9 cellular contexts compared by ENCODE assay signal in genomic region chr14:88535149-88535548, GRCh38. TPM values are rescaled to one million over a fixed set of nuclear protein-coding genes. Genes with fewer than 3 reads are reported as not detected.
DNase-seq lines count a peak whose midpoint lies in the region; ATAC-seq and TF ChIP-seq lines count a peak whose summit lies in the region.
"Had no signal": no experiment of that assay in that cellular context is flagged by ENCODE, and none has a peak within 500 bp of the region (broad histone marks: within the 10 kb centered on the region; RNA-seq: fewer than 3 reads in every experiment).

No MANE protein-coding gene starts in this region.

- H3K4me2 ChIP-seq in GM23338 (no peak overlapping the region), MM.1S (ENCODE audit: low read depth, low read length) (no peak overlapping the region)

- intact Hi-C loops in A673 (cut with micrococcal nuclease; ENCODE audit: unreplicated experiment) = no loop called here
- intact Hi-C loops in activated CD4-positive, alpha-beta T cell treated with anti-CD3 and anti-CD28 coated beads for 36 hours (cut with DNase I, micrococcal nuclease) = no loop called here

- no peaks in the 10 kb centered on the region for H3K27me3 ChIP-seq in A673 (replicated peaks; ENCODE audit: insufficient read depth, low read depth, low read length, poor library complexity)
- H3K27me3 ChIP-seq in GM23338 (ENCODE audit: insufficient read depth) = no peaks in the 10 kb centered on the region
- no peaks in the 10 kb centered on the region for H3K27me3 ChIP-seq in MM.1S (replicated peaks; ENCODE audit: insufficient read depth, low read length)

- no peak for TF ChIP-seq CTCF in A673 (conservative IDR thresholded peaks at IDR 0.05; ENCODE audit: low read depth, low read length)
- TF ChIP-seq CTCF in GM23338 (conservative IDR thresholded peaks at IDR 0.05; ENCODE audit: low read depth in 2 of 2) = no peak
- no peak for TF ChIP-seq CTCF in MM.1S (IDR thresholded peaks at IDR 0.05; ENCODE audit: low read length)

- POLR2A ChIA-PET in A673 (lab: Charles Lee; ENCODE audit: low non-redundant PET) = no interaction called here
- POLR2A ChIA-PET in activated CD4-positive, alpha-beta T cell treated with anti-CD3 and anti-CD28 coated beads for 36 hours (lab: Charles Lee) = no interaction called here

- CTCF ChIA-PET in A673 (lab: Charles Lee) = no interaction called here
- CTCF ChIA-PET in activated CD4-positive, alpha-beta T cell treated with anti-CD3 and anti-CD28 coated beads for 36 hours (lab: Charles Lee) = interaction anchor here (0.9 kb wide), 1 partner anchor 12 kb away, joined by 6 read pairs; no protein-coding TSS in a partner anchor

- H3K9ac ChIP-seq in MM.1S (ENCODE audit: low read length) = no peak overlapping the region

- no peak overlapping the region for H3K4me3 ChIP-seq in A673 (ENCODE audit: low read depth, low read length, poor library complexity, severe bottlenecking)
- no peak overlapping the region for H3K4me3 ChIP-seq in GM23338
- H3K4me3 ChIP-seq in MM.1S (ENCODE audit: low read length) = no peak overlapping the region

- H3K79me2 ChIP-seq in GM23338 (replicated peaks; ENCODE audit: insufficient read depth) (0 out of 2 replicates have a peak, but pooled peaks cover 8% of the 10 kb centered on the region), MM.1S (ENCODE audit: low read length) (no peaks in the 10 kb centered on the region)

- no TSS peak for BruUV-seq in A673 (replicated peaks; lab: Mats Ljungman, UMichigan)

- H3K36me3 ChIP-seq in A673 (ENCODE audit: insufficient read depth, low read length, poor library complexity, severe bottlenecking) (no peaks in the 10 kb centered on the region), GM23338 (ENCODE audit: insufficient read depth) (no peaks in the 10 kb centered on the region), MM.1S (replicated peaks; ENCODE audit: insufficient read depth, low read length) (no peaks in the 10 kb centered on the region)

- no peaks in the 10 kb centered on the region for H3K27me3 Mint-ChIP-seq in GM23338 (ENCODE audit: insufficient read depth, low read depth, poor library complexity)
- H3K27me3 Mint-ChIP-seq in activated CD4-positive, alpha-beta T cell treated with anti-CD3 and anti-CD28 coated beads for 36 hours = peaks cover 9% of the 10 kb centered on the region

- H3F3A ChIP-seq in GM23338 (replicated peaks; ENCODE audit: low read depth) (no peaks in the 10 kb centered on the region), MM.1S (ENCODE audit: insufficient read depth, low read length) (no peaks in the 10 kb centered on the region)

- no peaks in the 10 kb centered on the region for H3K4me1 Mint-ChIP-seq in GM23338
- no peaks in the 10 kb centered on the region for H3K4me1 Mint-ChIP-seq in activated CD4-positive, alpha-beta T cell treated with anti-CD3 and anti-CD28 coated beads for 36 hours

- H3K27ac ChIP-seq in A673 (ENCODE audit: low read depth, low read length, poor library complexity, severe bottlenecking) = no peak overlapping the region
- H3K27ac ChIP-seq in GM23338 (ENCODE audit: low read depth) = no peak overlapping the region
- no peak overlapping the region for H3K27ac ChIP-seq in MM.1S (ENCODE audit: low read length)

- H3K9me2 ChIP-seq in GM23338 (ENCODE audit: insufficient read depth) (no peaks in the 10 kb centered on the region), MM.1S (replicated peaks; ENCODE audit: insufficient read depth, low read length) (no peaks in the 10 kb centered on the region)

- H2AFZ ChIP-seq in GM23338 (no peak overlapping the region), MM.1S (ENCODE audit: low read length) (no peak overlapping the region)

- no peaks in the 10 kb centered on the region; the same call in 2 of the 3 replicates for H3K9me3 Mint-ChIP-seq in GM23338
- H3K9me3 Mint-ChIP-seq in activated CD4-positive, alpha-beta T cell treated with anti-CD3 and anti-CD28 coated beads for 36 hours (ENCODE audit: low read depth) = peaks cover 5% of the 10 kb centered on the region
- H3K9me3 Mint-ChIP-seq: stimulated activated naive CD8-positive, alpha-beta T cell treated with anti-CD3 and anti-CD28 coated beads, Interleukin-15, Interleukin-2, amounts not matched to agents 100 ng/mL and 50 ng/mL, for 24 hours had no signal

- DNase-seq in A673 (ENCODE audit: low spot score) (peak; percentile 35), GM23338 (ENCODE audit: low spot score) (peak; percentile 57), cerebellar cortex (ENCODE audit: low spot score) (peak; percentile 3), medulla oblongata (ENCODE audit: extremely low spot score) (peak; percentile 46), MM.1S (no peak)
- no peak for DNase-seq in activated CD4-positive, alpha-beta T cell treated with anti-CD3 and anti-CD28 coated beads for 36 hours

- H3K4me1 ChIP-seq in A673 (ENCODE audit: insufficient read depth, low read length, poor library complexity, severe bottlenecking) = no peaks in the 10 kb centered on the region
- H3K4me1 ChIP-seq in GM23338 (ENCODE audit: insufficient read depth) = no peaks in the 10 kb centered on the region
- no peaks in the 10 kb centered on the region for H3K4me1 ChIP-seq in MM.1S (ENCODE audit: low read length)

- H3K36me3 Mint-ChIP-seq in GM23338 (ENCODE audit: low read depth) = peaks cover 10% of the 10 kb centered on the region; the same call in 2 of the 3 replicates
- no peaks in the 10 kb centered on the region for H3K36me3 Mint-ChIP-seq in activated CD4-positive, alpha-beta T cell treated with anti-CD3 and anti-CD28 coated beads for 36 hours (ENCODE audit: low read depth)

- H3K4me3 Mint-ChIP-seq in GM23338 = no peak overlapping the region
- no peak overlapping the region for H3K4me3 Mint-ChIP-seq in activated CD4-positive, alpha-beta T cell treated with anti-CD3 and anti-CD28 coated beads for 36 hours
- H3K4me3 Mint-ChIP-seq: stimulated activated naive CD8-positive, alpha-beta T cell treated with anti-CD3 and anti-CD28 coated beads, Interleukin-15, Interleukin-2, amounts not matched to agents 100 ng/mL and 50 ng/mL, for 24 hours had no signal

- H3K9me3 ChIP-seq in A673 (ENCODE audit: low read depth, low read length, poor library complexity, severe bottlenecking) = no peaks in the 10 kb centered on the region
- H3K9me3 ChIP-seq in MM.1S (replicated peaks; ENCODE audit: insufficient read depth, low read length) = no peaks in the 10 kb centered on the region

- H3K27ac Mint-ChIP-seq in GM23338 = no peak overlapping the region
- H3K27ac Mint-ChIP-seq in activated CD4-positive, alpha-beta T cell treated with anti-CD3 and anti-CD28 coated beads for 36 hours = no peak overlapping the region
- H3K27ac Mint-ChIP-seq: stimulated activated naive CD8-positive, alpha-beta T cell treated with anti-CD3 and anti-CD28 coated beads, Interleukin-15, Interleukin-2, amounts not matched to agents 100 ng/mL and 50 ng/mL, for 24 hours had no signal

- peak; percentile 73 for ATAC-seq in GM23338
- ATAC-seq in activated CD4-positive, alpha-beta T cell treated with anti-CD3 and anti-CD28 coated beads for 36 hours = no peak
- no peak for ATAC-seq in HG03025 (IDR thresholded peaks at IDR 0.05; ENCODE audit: low FRiP score, unreplicated experiment)
- ATAC-seq in GM19452 (IDR thresholded peaks at IDR 0.05; ENCODE audit: unreplicated experiment) = no peak

- H4K20me1 ChIP-seq in GM23338 (replicated peaks; ENCODE audit: insufficient read depth) (no peaks in the 10 kb centered on the region; the same call in 1 of the 2 replicates), MM.1S (ENCODE audit: insufficient read depth, low read length) (no peaks in the 10 kb centered on the region)

TF ChIP-seq in GM23338, 12 proteins besides CTCF, POLR2A, EP300 and RAD21 (continues in another document):
- TF ChIP-seq EZH2 (IDR thresholded peaks at IDR 0.05; ENCODE audit: low read depth, unreplicated experiment) (no peak), ZNF114 (CRISPR knock-in tag; IDR thresholded peaks at IDR 0.05) (no peak), STAT1 (IDR thresholded peaks at IDR 0.05; ENCODE audit: unreplicated experiment) (no peak), REST (IDR thresholded peaks at IDR 0.05; ENCODE audit: unreplicated experiment) (no peak), EZH2phosphoT487 (IDR thresholded peaks at IDR 0.05; ENCODE audit: unreplicated experiment) (no peak), NANOG (IDR thresholded peaks at IDR 0.05; ENCODE audit: borderline replicate concordance) (no peak)

RNA-seq across cellular contexts. Expression of gene PTPN21, which starts 19.7 kb away (rescaled TPM):
- 6.1 and 6.5 TPM in 2 replicates for total RNA-seq in A673 (2021)
- total RNA-seq in GM23338 (2014; rRNA removed; shearing (Covaris generic)) = 5.2 and 5.6 TPM in 2 replicates
- polyA plus RNA-seq in GM23338 (2016; fragmentation: Nextera tagmentation; extraction: Ambion mirVana) = 2.3 and 2.7 TPM in 2 replicates
- under 1 TPM; 0.12 to 0.16 TPM for total RNA-seq in activated CD4-positive, alpha-beta T cell treated with anti-CD3 and anti-CD28 coated beads for 36 hours

RNA-seq across cellular contexts. Expression of gene ZC3H14, which starts 27.7 kb away (rescaled TPM):
- 91.0 and 93.2 TPM in 2 replicates for total RNA-seq in A673 (2021)
- total RNA-seq in GM23338 (2014; rRNA removed; shearing (Covaris generic)) = 80.3 and 87.9 TPM in 2 replicates
- 55.8 and 63.2 TPM in 2 replicates for polyA plus RNA-seq in GM23338 (2016; fragmentation: Nextera tagmentation; extraction: Ambion mirVana)
- 10 to 100 TPM; 46.9 to 63.6 TPM for total RNA-seq in activated CD4-positive, alpha-beta T cell treated with anti-CD3 and anti-CD28 coated beads for 36 hours

Comparison
In these comparisons a context has a peak if more than half of its experiments do, and no peak if none do; other contexts are left out.
1. DNase-seq: peak in A673 (single experiment), GM23338 (single experiment), cerebellar cortex (single experiment) and medulla oblongata (single experiment); none in MM.1S (single experiment) and activated CD4-positive, alpha-beta T cell treated with anti-CD3 and anti-CD28 coated beads for 36 hours (single experiment).